ENCODE assay signal across 10 cellular contexts in the genomic region with DNA sequence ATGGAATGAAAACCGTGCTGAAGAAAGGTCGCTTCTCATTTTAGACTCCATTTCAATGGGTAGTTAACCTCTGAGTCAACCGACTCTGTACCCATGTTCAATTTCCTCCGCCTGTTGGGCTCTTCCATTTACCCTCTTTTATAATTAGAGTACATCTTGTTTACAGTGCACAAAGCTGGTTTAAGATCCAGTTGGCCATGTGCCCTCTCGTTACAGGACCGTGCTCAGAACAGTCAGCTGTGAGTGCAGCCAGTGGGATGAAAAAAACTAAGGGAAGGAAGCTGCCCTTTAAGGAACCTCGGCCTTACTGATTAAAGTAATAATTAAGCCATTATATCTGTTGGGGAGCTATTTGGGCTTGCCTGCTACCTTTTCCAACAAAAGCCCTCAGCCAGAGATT.
DNase-seq lines count a peak whose midpoint lies in the region; ATAC-seq, FAIRE-seq and TF ChIP-seq lines count a peak whose summit lies in the region.
"Had no signal": no experiment of that assay in that cellular context is flagged by ENCODE, and none has a peak within 500 bp of the region (broad histone marks: within the 10 kb centered on the region; RNA-seq: fewer than 3 reads in every experiment).

No MANE protein-coding gene starts in this region.

- TF ChIP-seq POLR2A in breast epithelium (IDR thresholded peaks at IDR 0.05) = no peak
- peak; percentile 54 for TF ChIP-seq POLR2A in endothelial cell of umbilical vein (IDR thresholded peaks at IDR 0.05; ENCODE audit: low read depth, low read length)

- H3K4me1 Mint-ChIP-seq in MCF 10A (ENCODE audit: insufficient read depth, unreplicated experiment) (no peaks in the 10 kb centered on the region), nephron (peaks cover 48% of the 10 kb centered on the region)

- H3K4me3 ChIP-seq in breast epithelium = no peak overlapping the region
- H3K4me3 ChIP-seq in endothelial cell of umbilical vein (replicated peaks in 1 of 3; ENCODE audit: insufficient read depth in 1 of 3, low read depth in 1 of 3, low read length in 3 of 3) = peak overlapping the region in 1 of 3 experiments; percentile 86

- POLR2A ChIA-PET in MCF 10A (lab: Yijun Ruan, JAX) (no interaction called here), endothelial cell of umbilical vein (lab: Charles Lee) (interaction anchor here (0.5 to 5.7 kb wide), 7 partner anchors 17 to 1351 kb away, joined by 3 to 111 read pairs (median 6); partner anchors contain the start of gene EDN1)

- no peaks in the 10 kb centered on the region for H3K9me1 ChIP-seq in endothelial cell of umbilical vein (replicated peaks; ENCODE audit: control insufficient read depth, extremely low read depth, insufficient read depth, low read length)

- CTCF ChIA-PET in MCF 10A (lab: Yijun Ruan, JAX) (interaction anchor here (1.1 kb wide), 1 partner anchor 18 kb away, joined by 4 read pairs; no protein-coding TSS in a partner anchor), endothelial cell of umbilical vein (lab: Charles Lee) (interaction anchor here (1.4 to 5.0 kb wide), 9 partner anchors 10 to 684 kb away, joined by 3 to 38 read pairs (median 16); partner anchors contain the start of gene EDN1)

- dilution Hi-C loops in endothelial cell of umbilical vein (cut with MboI; ENCODE audit: extremely low pct_ligation_motif_present, low sequenced_read_pairs) = loop anchor here (5.0 to 25.0 kb wide), 3 partner anchors 49 to 681 kb away; partner anchors contain the start of gene EDN1

- no peaks in the 10 kb centered on the region for H4K20me1 ChIP-seq in endothelial cell of umbilical vein (replicated peaks; ENCODE audit: control insufficient read depth, extremely low read depth, insufficient read depth, low read length)

- H3K27ac ChIP-seq in breast epithelium (peak overlapping the region; percentile 25 to 72), endothelial cell of umbilical vein (ENCODE audit: insufficient read depth, low read depth, low read length) (peak overlapping the region; percentile 99)

- H3K36me3 Mint-ChIP-seq in MCF 10A (ENCODE audit: insufficient read depth, unreplicated experiment) (no peaks in the 10 kb centered on the region), nephron (ENCODE audit: low read depth) (no peaks in the 10 kb centered on the region)

- peak overlapping the region; percentile 95 for H3K9ac ChIP-seq in endothelial cell of umbilical vein (replicated peaks; ENCODE audit: extremely low read depth, insufficient read depth, low read length)

- H3K27me3 ChIP-seq in breast epithelium (no peaks in the 10 kb centered on the region), endothelial cell of umbilical vein (ENCODE audit: control insufficient read depth in 2 of 2, insufficient read depth in 2 of 2, low read length in 2 of 2) (no peaks in the 10 kb centered on the region)

- H3K36me3 ChIP-seq in breast epithelium = no peaks in the 10 kb centered on the region
- H3K36me3 ChIP-seq in endothelial cell of umbilical vein (ENCODE audit: control insufficient read depth in 2 of 2, extremely low read depth in 1 of 2, insufficient read depth in 2 of 2, low read length in 2 of 2) = no peaks in the 10 kb centered on the region

- no peak overlapping the region for H3K4me3 Mint-ChIP-seq in MCF 10A (ENCODE audit: unreplicated experiment)
- peak overlapping the region in 1 of 3 experiments; percentile 60 for H3K4me3 Mint-ChIP-seq in nephron
- H3K4me3 Mint-ChIP-seq: activated T-cell treated with anti-CD3 and anti-CD28 coated beads, Interleukin-2, amount 50 U/mL, for 72 hours had no signal

- H3K27me3 Mint-ChIP-seq in MCF 10A (ENCODE audit: insufficient read depth, unreplicated experiment) = peaks cover 45% of the 10 kb centered on the region
- H3K27me3 Mint-ChIP-seq in nephron (ENCODE audit: low read depth) = peaks cover 7% of the 10 kb centered on the region

- no peaks in the 10 kb centered on the region for H3K9me3 ChIP-seq in breast epithelium
- no peaks in the 10 kb centered on the region for H3K9me3 ChIP-seq in endothelial cell of umbilical vein (replicated peaks; ENCODE audit: control insufficient read depth, insufficient read depth, low read length)

- no peak overlapping the region for H3K27ac Mint-ChIP-seq in MCF 10A (ENCODE audit: low read depth, unreplicated experiment)
- peak overlapping the region; percentile 6 to 90 (median 47) for H3K27ac Mint-ChIP-seq in nephron
- H3K27ac Mint-ChIP-seq: activated T-cell treated with anti-CD3 and anti-CD28 coated beads, Interleukin-2, amount 50 U/mL, for 72 hours had no signal

- no peaks in the 10 kb centered on the region for H3K9me3 Mint-ChIP-seq in MCF 10A (ENCODE audit: unreplicated experiment)
- H3K9me3 Mint-ChIP-seq in nephron = no peaks in the 10 kb centered on the region
- H3K9me3 Mint-ChIP-seq: activated T-cell treated with anti-CD3 and anti-CD28 coated beads, Interleukin-2, amount 50 U/mL, for 72 hours had no signal

- BruUV-seq in MCF 10A (replicated peaks; lab: Mats Ljungman, UMichigan) (no TSS peak), endothelial cell of umbilical vein (replicated peaks; lab: Mats Ljungman, UMichigan) (no TSS peak)

- peaks cover 13% of the 10 kb centered on the region for H3K79me2 ChIP-seq in endothelial cell of umbilical vein (ENCODE audit: control insufficient read depth, insufficient read depth, low read length)

- no peak overlapping the region for H2AFZ ChIP-seq in endothelial cell of umbilical vein (ENCODE audit: low read depth, low read length)

- peak in 1 of 2 donors; percentile 20 for DNase-seq in breast epithelium (ENCODE audit: low spot score in 2 of 2)
- no peak for DNase-seq in MCF 10A (ENCODE audit: unreplicated experiment)
- DNase-seq in endothelial cell of umbilical vein (ENCODE audit: low read depth, low spot score) = peak; percentile 85
- DNase-seq in stimulated activated CD4-positive, alpha-beta T cell treated with anti-CD3 and anti-CD28 coated beads, Interleukin-12 subunit alpha, Interleukin-12 subunit beta, amount 100 ng/mL, for 4 hours = no peak
- no peak for DNase-seq in activated T-cell treated with anti-CD3 and anti-CD28 coated beads, Interleukin-2, amount 50 U/mL, for 1 hour
- no peak for DNase-seq in COLO829 (ENCODE audit: low spot score)
- DNase-seq: activated T-cell treated with anti-CD3 and anti-CD28 coated beads, Interleukin-2, amount 50 U/mL, for 72 hours; NCI-H1436 treated with DMSO at 0.1 percent for 48 hours had no signal

- ATAC-seq in HG03342 (IDR thresholded peaks at IDR 0.05; ENCODE audit: unreplicated experiment) = no peak
- ATAC-seq: activated T-cell treated with anti-CD3 and anti-CD28 coated beads, Interleukin-2, amount 50 U/mL, for 72 hours had no signal

- peak overlapping the region; percentile 96 for H3K4me2 ChIP-seq in endothelial cell of umbilical vein (ENCODE audit: insufficient read depth, low read length)

- FAIRE-seq in endothelial cell of umbilical vein (lab: Jason Lieb, UNC) = peak; percentile 83

- H3K4me1 ChIP-seq in breast epithelium = peaks cover 9% of the 10 kb centered on the region in 2 donors
- peaks cover 55% of the 10 kb centered on the region for H3K4me1 ChIP-seq in endothelial cell of umbilical vein (ENCODE audit: control insufficient read depth, extremely low read depth, insufficient read depth, low read length)

- intact Hi-C loops in breast epithelium (cut with DNase I; ENCODE audit: low total_unique reads) (no loop called here), MCF 10A (cut with micrococcal nuclease) (no loop called here), endothelial cell of umbilical vein (cut with micrococcal nuclease) (no loop called here)

- TF ChIP-seq CTCF in breast epithelium (IDR thresholded peaks at IDR 0.05) (no peak), MCF 10A (IDR thresholded peaks at IDR 0.05; ENCODE audit: unreplicated experiment) (no peak), endothelial cell of umbilical vein (IDR thresholded peaks at IDR 0.05; ENCODE audit: extremely low read depth in 1 of 2, insufficient read depth in 1 of 2, low read depth in 1 of 2, low read length in 2 of 2) (no peak), nephron (IDR thresholded peaks at IDR 0.05; ENCODE audit: unreplicated experiment in 3 of 3) (no peak)

TF ChIP-seq in endothelial cell of umbilical vein, 7 proteins besides CTCF, POLR2A, EP300 and RAD21:
- TF ChIP-seq FOS (IDR thresholded peaks at IDR 0.05; ENCODE audit: borderline replicate concordance, insufficient read depth, low read length) (peak; percentile 8), MYC (IDR thresholded peaks at IDR 0.05; ENCODE audit: low read depth, low read length) (peak; percentile 7), POLR2AphosphoS5 (IDR thresholded peaks at IDR 0.05; ENCODE audit: insufficient read depth, low read depth, low read length) (peak; percentile 44), EZH2 (IDR thresholded peaks at IDR 0.05; ENCODE audit: borderline replicate concordance, low read depth, low read length, severe bottlenecking) (no peak), GATA2 (IDR thresholded peaks at IDR 0.05; ENCODE audit: insufficient read depth, insufficient read length, low read depth, low read length) (peak; percentile 38), JUN (IDR thresholded peaks at IDR 0.05; ENCODE audit: borderline replicate concordance, insufficient read depth, insufficient read length, low read depth) (no peak)
- TF ChIP-seq, protein P1, sequence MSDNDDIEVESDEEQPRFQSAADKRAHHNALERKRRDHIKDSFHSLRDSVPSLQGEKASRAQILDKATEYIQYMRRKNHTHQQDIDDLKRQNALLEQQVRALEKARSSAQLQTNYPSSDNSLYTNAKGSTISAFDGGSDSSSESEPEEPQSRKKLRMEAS (IDR thresholded peaks at IDR 0.05; ENCODE audit: insufficient read depth, insufficient read length) = no peak
TF ChIP-seq in endothelial cell of umbilical vein: peak in this region for 4.
